In genomic region chr7:4791738-4792536, GRCh38 we compare ENCODE assay signal across 8 cellular contexts. TPM values are rescaled to one million over a fixed set of nuclear protein-coding genes. Genes with fewer than 3 reads are reported as not detected.
DNase-seq lines count a peak whose midpoint lies in the region; TF ChIP-seq lines count a peak whose summit lies in the region.

No MANE protein-coding gene starts in this region.

- peak; percentile 45 for TF ChIP-seq CTCF in epithelial cell of esophagus (IDR thresholded peaks at IDR 0.05; ENCODE audit: insufficient read depth, low read depth, low read length, missing control alignments)

- H3K4me3 ChIP-seq in Jurkat, Clone E6-1 (ENCODE audit: low read length), result no peak overlapping the region
- H3K4me3 ChIP-seq in epithelial cell of esophagus (ENCODE audit: low read length), result peak overlapping the region; percentile 26
- peak overlapping the region; percentile 12 for H3K4me3 ChIP-seq in mononuclear cell (ENCODE audit: low read length)

- no peaks in the 10 kb centered on the region for H3K27me3 ChIP-seq in mononuclear cell (ENCODE audit: insufficient read depth, low read length)

- DNase-seq in CD1c-positive myeloid dendritic cell (ENCODE audit: extremely low spot score), result peak; percentile 82
- peak; percentile 28 for DNase-seq in Jurkat, Clone E6-1 (ENCODE audit: low read depth, low spot score)
- DNase-seq in activated CD8-positive, alpha-beta memory T cell treated with anti-CD3 and anti-CD28 coated beads, Interleukin-2, amount 50 U/mL, for 1 hour (ENCODE audit: extremely low read depth), result peak; percentile 58
- peak; percentile 43 for DNase-seq in epithelial cell of esophagus (ENCODE audit: low read depth)
- peak; percentile 72 to 78 for DNase-seq in stimulated activated CD8-positive, alpha-beta memory T cell treated with anti-CD3 and anti-CD28 coated beads, Interleukin-2, amount 100 ng/mL, for 48 hours (ENCODE audit: low read depth in 2 of 2)
- no peak for DNase-seq in GOT3 (lab: John Stamatoyannopoulos, UW)
- no peak for DNase-seq in SIG-M5 treated with dmso at 0.1 percent for 504 hours (lab: John Stamatoyannopoulos, UW; ENCODE audit: unreplicated experiment)

- no peaks in the 10 kb centered on the region for H3K9me3 ChIP-seq in mononuclear cell (ENCODE audit: low read depth, low read length)

- no peaks in the 10 kb centered on the region for H3K4me1 ChIP-seq in mononuclear cell (ENCODE audit: insufficient read depth, low read length)

RNA-seq across cellular contexts. Expression of gene AP5Z1, which starts 16.5 kb away (rescaled TPM):
- 30.4 TPM for polyA plus RNA-seq in Jurkat, Clone E6-1 (2012; ENCODE audit: insufficient read depth, insufficient read length)
- 34.5 TPM for total RNA-seq in mononuclear cell

Comparison
In these comparisons a context has a peak if more than half of its experiments do, and no peak if none do; other contexts are left out.
1. DNase-seq: peak in CD1c-positive myeloid dendritic cell (single experiment), Jurkat, Clone E6-1 (single experiment), activated CD8-positive, alpha-beta memory T cell treated with anti-CD3 and anti-CD28 coated beads, Interleukin-2, amount 50 U/mL, for 1 hour (single experiment), epithelial cell of esophagus (single experiment) and stimulated activated CD8-positive, alpha-beta memory T cell treated with anti-CD3 and anti-CD28 coated beads, Interleukin-2, amount 100 ng/mL, for 48 hours (2 of 2); none in GOT3 (single experiment) and SIG-M5 treated with dmso at 0.1 percent for 504 hours (single experiment).